33 cellular contexts compared by ENCODE assay signal in the genomic region with DNA sequence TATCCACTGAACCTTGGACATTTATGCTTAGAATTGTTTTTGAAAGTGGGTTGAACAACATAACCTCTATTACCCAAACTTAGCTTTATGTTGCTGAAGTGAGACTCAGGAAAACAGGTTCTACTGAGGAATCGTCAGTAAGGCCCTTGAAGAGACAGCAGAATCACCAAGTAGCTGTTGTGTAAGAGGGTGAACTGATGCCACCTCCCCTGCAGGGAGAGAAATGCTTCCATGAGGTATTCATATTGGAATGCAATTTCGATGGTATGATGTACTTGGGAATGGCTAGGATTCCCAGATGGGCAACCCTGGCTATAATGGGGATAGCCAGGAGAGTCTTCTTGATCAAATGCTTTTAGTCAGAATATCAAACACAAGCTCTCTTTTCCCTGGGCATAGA. TPM values are rescaled to one million over a fixed set of nuclear protein-coding genes. Genes with fewer than 3 reads are reported as not detected.
DNase-seq lines count a peak whose midpoint lies in the region; ATAC-seq and TF ChIP-seq lines count a peak whose summit lies in the region.
"Had no signal": no experiment of that assay in that cellular context is flagged by ENCODE, and none has a peak within 500 bp of the region (broad histone marks: within the 10 kb centered on the region; RNA-seq: fewer than 3 reads in every experiment).

No MANE protein-coding gene starts in this region.

- POLR2A ChIA-PET in naive thymus-derived CD4-positive, alpha-beta T cell (lab: Charles Lee) = no interaction called here

- TF ChIP-seq CTCF in ascending aorta (IDR thresholded peaks at IDR 0.05) = no peak
- TF ChIP-seq CTCF in WERI-Rb-1 (IDR thresholded peaks at IDR 0.05; ENCODE audit: low read depth, low read length) = no peak

- H3K9me3 ChIP-seq in ascending aorta (no peaks in the 10 kb centered on the region), WERI-Rb-1 (ENCODE audit: severe bottlenecking) (peaks cover 3% of the 10 kb centered on the region)
- no peaks in the 10 kb centered on the region for H3K9me3 ChIP-seq in naive thymus-derived CD4-positive, alpha-beta T cell (ENCODE audit: control insufficient read depth in 2 of 3, low read length in 3 of 3)
- H3K9me3 ChIP-seq: mucosa of descending colon, vagina had no signal

- H3K27me3 ChIP-seq in ascending aorta (no peaks in the 10 kb centered on the region), WERI-Rb-1 (ENCODE audit: insufficient read depth, low read depth, severe bottlenecking) (no peaks in the 10 kb centered on the region)
- H3K27me3 ChIP-seq in naive thymus-derived CD4-positive, alpha-beta T cell (ENCODE audit: control insufficient read depth in 2 of 2, insufficient read depth in 2 of 2, low read length in 2 of 2) = no peaks in the 10 kb centered on the region
- H3K27me3 ChIP-seq: dorsolateral prefrontal cortex, foreskin keratinocyte, vagina had no signal

- peaks cover 0 to 5% of the 10 kb centered on the region in 2 donors for H3K4me1 ChIP-seq in ascending aorta
- no peaks in the 10 kb centered on the region for H3K4me1 ChIP-seq in naive thymus-derived CD4-positive, alpha-beta T cell (ENCODE audit: control insufficient read depth in 2 of 2, insufficient read depth in 2 of 2, low read length in 2 of 2)
- H3K4me1 ChIP-seq: foreskin keratinocyte, vagina had no signal

- ATAC-seq in naive thymus-derived CD4-positive, alpha-beta T cell = no peak
- ATAC-seq: foreskin keratinocyte; mucosa of descending colon; right cardiac atrium; SK-N-SH treated with all-trans-retinoic acid at 6 μM for 48 hours; stimulated activated naive B cell treated with anti-CD40 and anti-IgM and Interleukin-4, amounts not matched to agents 10 μg/mL and 1 μg/mL and 100 μg/mL, for 72 hours; WTC11 had no signal

- intact Hi-C loops in ascending aorta (cut with DNase I) = no loop called here
- intact Hi-C loops in naive thymus-derived CD4-positive, alpha-beta T cell (cut with micrococcal nuclease) = no loop called here

- H3K27me3 Mint-ChIP-seq in naive thymus-derived CD4-positive, alpha-beta T cell = peaks cover 0 to 5% (median 3%) of the 10 kb centered on the region in 5 donors
- H3K27me3 Mint-ChIP-seq: activated naive CD4-positive, alpha-beta T cell treated with anti-CD3 and anti-CD28 coated beads, Interleukin-2, amount 10 ng/mL, durations not matched to agents 7 days and 5 days; stimulated activated naive B cell treated with anti-CD40 and anti-IgM and Interleukin-4, amounts not matched to agents 10 μg/mL and 1 μg/mL and 100 μg/mL, for 72 hours had no signal

- no peak overlapping the region for H3K4me3 Mint-ChIP-seq in naive thymus-derived CD4-positive, alpha-beta T cell
- H3K4me3 Mint-ChIP-seq: activated naive CD4-positive, alpha-beta T cell treated with anti-CD3 and anti-CD28 coated beads, Interleukin-2, amount 10 ng/mL, durations not matched to agents 7 days and 5 days; activated T-helper 1 cell treated with anti-CD3 and anti-CD28 coated beads, Interleukin-12 subunit alpha, Interleukin-12 subunit beta, Interleukin-2, Interleukin-4 antibody, amounts not matched to agents 30 ng/mL and 10 ng/mL and 1 ng/mL, durations not matched to agents 14 hours and 24 hours and 36 hours; CD4-positive, CD25-positive, alpha-beta regulatory T cell; neural crest cell; stimulated activated naive B cell treated with anti-CD40 and anti-IgM and Interleukin-4, amounts not matched to agents 10 μg/mL and 1 μg/mL and 100 μg/mL, for 72 hours; T-helper 2 cell treated with Interferon-gamma antibody and Interleukin-4, amounts not matched to agents 5 μg/mL and 100 μg/mL, for 36 hours; WTC11 had no signal

- H3K4me3 ChIP-seq in ascending aorta = no peak overlapping the region
- H3K4me3 ChIP-seq in naive thymus-derived CD4-positive, alpha-beta T cell (ENCODE audit: low read length) = no peak overlapping the region
- no peak overlapping the region for H3K4me3 ChIP-seq in WERI-Rb-1 (ENCODE audit: low read depth, low read length)
- H3K4me3 ChIP-seq: dorsolateral prefrontal cortex, mucosa of descending colon, vagina had no signal

- CTCF ChIA-PET in naive thymus-derived CD4-positive, alpha-beta T cell (lab: Charles Lee) = interaction anchor here (1.3 kb wide), 1 partner anchor 8 kb away, joined by 3 read pairs; no protein-coding TSS in a partner anchor

- DNase-seq in AG08396 (ENCODE audit: low spot score) (peak; percentile 27), HCEC 1CT (peak; percentile 12), ascending aorta (ENCODE audit: low spot score in 2 of 2) (no peak), kidney tubule cell (ENCODE audit: low spot score) (peak; percentile 21), RKO (ENCODE audit: low spot score) (no peak), WERI-Rb-1 (no peak), T-helper 9 cell (no peak)
- no peak for DNase-seq in naive thymus-derived CD4-positive, alpha-beta T cell
- DNase-seq: activated CD4-positive, alpha-beta T cell treated with anti-CD3 and anti-CD28 coated beads, Interleukin-2, amount 50 U/mL, for 1 hour; activated naive CD4-positive, alpha-beta T cell treated with anti-CD3 and anti-CD28 coated beads, Interleukin-2, amount 10 ng/mL, durations not matched to agents 7 days and 5 days; anterior cingulate cortex; CD4-positive, CD25-positive, alpha-beta regulatory T cell; central memory CD4-positive, alpha-beta T cell; dorsolateral prefrontal cortex; Karpas-422; mucosa of descending colon; NCI-H1048; NCI-H187; NCI-H2227 treated with DMSO at 0.1 percent for 48 hours; NCI-H748 treated with DMSO at 0.1 percent for 48 hours; right cardiac atrium; stimulated activated CD4-positive, alpha-beta T cell treated with anti-CD3 and anti-CD28 coated beads, Interleukin-4, amount 100 ng/mL, for 1 hour; stimulated activated naive B cell treated with anti-CD40 and anti-IgM and Interleukin-4, amounts not matched to agents 10 μg/mL and 1 μg/mL and 100 μg/mL, for 72 hours had no signal

- H3K27ac ChIP-seq in ascending aorta = peak overlapping the region; percentile 30 to 35
- no peak overlapping the region for H3K27ac ChIP-seq in naive thymus-derived CD4-positive, alpha-beta T cell (ENCODE audit: low read depth, low read length)
- no peak overlapping the region for H3K27ac ChIP-seq in WERI-Rb-1
- H3K27ac ChIP-seq: foreskin keratinocyte, vagina had no signal

- no peak overlapping the region for H3K27ac Mint-ChIP-seq in naive thymus-derived CD4-positive, alpha-beta T cell
- H3K27ac Mint-ChIP-seq: activated naive CD4-positive, alpha-beta T cell treated with anti-CD3 and anti-CD28 coated beads, Interleukin-2, amount 10 ng/mL, durations not matched to agents 7 days and 5 days; activated T-helper 1 cell treated with anti-CD3 and anti-CD28 coated beads, Interleukin-12 subunit alpha, Interleukin-12 subunit beta, Interleukin-2, Interleukin-4 antibody, amounts not matched to agents 30 ng/mL and 10 ng/mL and 1 ng/mL, durations not matched to agents 14 hours and 24 hours and 36 hours; CD4-positive, CD25-positive, alpha-beta regulatory T cell; stimulated activated naive B cell treated with anti-CD40 and anti-IgM and Interleukin-4, amounts not matched to agents 10 μg/mL and 1 μg/mL and 100 μg/mL, for 72 hours; T-helper 2 cell treated with Interferon-gamma antibody and Interleukin-4, amounts not matched to agents 5 μg/mL and 100 μg/mL, for 36 hours; WTC11 had no signal

- peaks cover 0 to 11% (median 0%) of the 10 kb centered on the region in 7 donors for H3K4me1 Mint-ChIP-seq in naive thymus-derived CD4-positive, alpha-beta T cell
- H3K4me1 Mint-ChIP-seq: stimulated activated naive B cell treated with anti-CD40 and anti-IgM and Interleukin-4, amounts not matched to agents 10 μg/mL and 1 μg/mL and 100 μg/mL, for 72 hours; WTC11 had no signal

- no peaks in the 10 kb centered on the region for H3K9me3 Mint-ChIP-seq in naive thymus-derived CD4-positive, alpha-beta T cell
- H3K9me3 Mint-ChIP-seq: activated naive CD4-positive, alpha-beta T cell treated with anti-CD3 and anti-CD28 coated beads, Interleukin-2, amount 10 ng/mL, durations not matched to agents 7 days and 5 days; activated T-helper 1 cell treated with anti-CD3 and anti-CD28 coated beads, Interleukin-12 subunit alpha, Interleukin-12 subunit beta, Interleukin-2, Interleukin-4 antibody, amounts not matched to agents 30 ng/mL and 10 ng/mL and 1 ng/mL, durations not matched to agents 14 hours and 24 hours and 36 hours; CD4-positive, CD25-positive, alpha-beta regulatory T cell; neural crest cell; stimulated activated naive B cell treated with anti-CD40 and anti-IgM and Interleukin-4, amounts not matched to agents 10 μg/mL and 1 μg/mL and 100 μg/mL, for 72 hours; T-helper 2 cell treated with Interferon-gamma antibody and Interleukin-4, amounts not matched to agents 5 μg/mL and 100 μg/mL, for 36 hours; WTC11 had no signal

- H3K36me3 ChIP-seq in ascending aorta = peaks cover 0 to 3% of the 10 kb centered on the region in 2 donors
- H3K36me3 ChIP-seq in naive thymus-derived CD4-positive, alpha-beta T cell (ENCODE audit: control insufficient read depth in 2 of 3, insufficient read depth in 3 of 3, low read length in 3 of 3) = no peaks in the 10 kb centered on the region
- H3K36me3 ChIP-seq in WERI-Rb-1 = no peaks in the 10 kb centered on the region

- H3K36me3 Mint-ChIP-seq in naive thymus-derived CD4-positive, alpha-beta T cell = peaks cover 0 to 11% (median 0%) of the 10 kb centered on the region in 5 donors
- H3K36me3 Mint-ChIP-seq: activated naive CD4-positive, alpha-beta T cell treated with anti-CD3 and anti-CD28 coated beads, Interleukin-2, amount 10 ng/mL, durations not matched to agents 7 days and 5 days; stimulated activated naive B cell treated with anti-CD40 and anti-IgM and Interleukin-4, amounts not matched to agents 10 μg/mL and 1 μg/mL and 100 μg/mL, for 72 hours; WTC11 had no signal

RNA-seq across cellular contexts. Expression of a gene that starts 4.1 kb away (rescaled TPM):
- total RNA-seq in ascending aorta = 2.3 TPM
- total RNA-seq in naive thymus-derived CD4-positive, alpha-beta T cell = not detected
- polyA plus RNA-seq in naive thymus-derived CD4-positive, alpha-beta T cell = not detected
- total RNA-seq: activated T-helper 1 cell treated with anti-CD3 and anti-CD28 coated beads, Interleukin-12 subunit alpha, Interleukin-12 subunit beta, Interleukin-2, Interleukin-4 antibody, amounts not matched to agents 30 ng/mL and 10 ng/mL and 1 ng/mL, durations not matched to agents 14 hours and 24 hours and 36 hours; CD4-positive, CD25-positive, alpha-beta regulatory T cell; endothelial cell of umbilical vein; foreskin keratinocyte; G401; HT-29; WTC11 had no signal
- polyA plus RNA-seq: endothelial cell of umbilical vein, foreskin keratinocyte had no signal

RNA-seq across cellular contexts. Expression of a gene that starts 32.3 kb away (rescaled TPM):
- 9.3 TPM for total RNA-seq in ascending aorta
- 10 to 100 TPM in 1 of 5 experiments, 1 to 10 TPM in 3, under 1 TPM in 1; 0.48 to 27.4 (median 1.1) TPM for total RNA-seq in naive thymus-derived CD4-positive, alpha-beta T cell
- polyA plus RNA-seq in naive thymus-derived CD4-positive, alpha-beta T cell = 1 to 10 TPM in 1 of 2 donors, under 1 TPM in 1; 0.89 to 2.6 TPM

Comparison
In these comparisons a context has a peak if more than half of its experiments do, and no peak if none do; other contexts are left out.
1. DNase-seq: peak in AG08396 (single experiment), HCEC 1CT (single experiment) and kidney tubule cell (single experiment); none in ascending aorta (0 of 2), RKO (single experiment), naive thymus-derived CD4-positive, alpha-beta T cell (0 of 9), WERI-Rb-1 (single experiment) and T-helper 9 cell (single experiment).
2. H3K27ac ChIP-seq: peak in ascending aorta (2 of 2); none in naive thymus-derived CD4-positive, alpha-beta T cell (single experiment) and WERI-Rb-1 (single experiment).